8 cellular contexts compared by ENCODE assay signal in genomic region chr11:67118801-67119576, GRCh38. TPM values are rescaled to one million over a fixed set of nuclear protein-coding genes. Genes with fewer than 3 reads are reported as not detected.
DNase-seq lines count a peak whose midpoint lies in the region; ATAC-seq and TF ChIP-seq lines count a peak whose summit lies in the region.

KDM2A (plus strand) TSS chr11:67119263; CDS start chr11:67121317, 2,054 bp downstream.

- H3K4me3 ChIP-seq in BJ (ENCODE audit: low read depth, low read length) = peak within 1 kb of the TSS; percentile 90
- peak within 1 kb of the TSS; percentile 90 for H3K4me3 ChIP-seq in coronary artery

- DNase-seq in BJ (ENCODE audit: low read depth) (peak; percentile 87), NCI-H526 treated with DMSO at 0.1 percent for 48 hours (lab: John Stamatoyannopoulos, UW) (peak; percentile 96), coronary artery (ENCODE audit: low spot score) (peak; percentile 99), left colon (peak; percentile 99)
- peak; percentile 99 for DNase-seq in activated CD4-positive, alpha-beta T cell treated with anti-CD3 and anti-CD28 coated beads, Interleukin-2, amount 10 ng/mL, durations not matched to agents 7 days and 5 days
- peak; percentile 99 for DNase-seq in stimulated activated CD4-positive, alpha-beta T cell treated with anti-CD3 and anti-CD28 coated beads, Interleukin-1b, Interleukin-23, amount 100 ng/mL, for 4 hours (ENCODE audit: low read depth in 2 of 2)

- H3K4me1 Mint-ChIP-seq in activated CD4-positive, alpha-beta T cell treated with anti-CD3 and anti-CD28 coated beads, Interleukin-2, amount 10 ng/mL, durations not matched to agents 7 days and 5 days = peaks cover 28% of the 10 kb centered on the region

- H3K27ac Mint-ChIP-seq in activated CD4-positive, alpha-beta T cell treated with anti-CD3 and anti-CD28 coated beads, Interleukin-2, amount 10 ng/mL, durations not matched to agents 7 days and 5 days = peak within 1 kb of the TSS; percentile 95

- peak within 1 kb of the TSS; percentile 97 for H3K4me3 Mint-ChIP-seq in activated CD4-positive, alpha-beta T cell treated with anti-CD3 and anti-CD28 coated beads, Interleukin-2, amount 10 ng/mL, durations not matched to agents 7 days and 5 days

- no peaks in the 10 kb centered on the region; the same call in 1 of the 2 replicates for H3K36me3 ChIP-seq in BJ (ENCODE audit: control insufficient read depth, insufficient read depth, low read length)

- no peaks in the 10 kb centered on the region for H3K9me3 Mint-ChIP-seq in activated CD4-positive, alpha-beta T cell treated with anti-CD3 and anti-CD28 coated beads, Interleukin-2, amount 10 ng/mL, durations not matched to agents 7 days and 5 days

- TF ChIP-seq CTCF in BJ (IDR thresholded peaks at IDR 0.05; ENCODE audit: insufficient read depth, low read depth, low read length) (no peak), coronary artery (IDR thresholded peaks at IDR 0.05) (peak; percentile 28)

- POLR2A ChIA-PET in BJ (lab: Charles Lee) = interaction anchor here (0.6 to 1.0 kb wide), 4 partner anchors 21 to 160 kb away, joined by 3 to 4 read pairs (median 3); no protein-coding TSS in a partner anchor
- POLR2A ChIA-PET in activated CD4-positive, alpha-beta T cell treated with anti-CD3 and anti-CD28 coated beads, Interleukin-2, amount 10 ng/mL, durations not matched to agents 7 days and 5 days (lab: Charles Lee) = interaction anchor here (0.6 kb wide), 1 partner anchor 46 kb away, joined by 4 read pairs; no protein-coding TSS in a partner anchor

- ATAC-seq in GM19351 (IDR thresholded peaks at IDR 0.05; ENCODE audit: unreplicated experiment) (peak; percentile 64), HG03520 (IDR thresholded peaks at IDR 0.05; ENCODE audit: unreplicated experiment) (peak; percentile 59), left colon (peak; percentile 82)

- peak within 1 kb of the TSS; percentile 96 for H3K27ac ChIP-seq in coronary artery

- peaks cover 26% of the 10 kb centered on the region for H3K36me3 Mint-ChIP-seq in activated CD4-positive, alpha-beta T cell treated with anti-CD3 and anti-CD28 coated beads, Interleukin-2, amount 10 ng/mL, durations not matched to agents 7 days and 5 days (ENCODE audit: low read depth)

- no peaks in the 10 kb centered on the region for H3K27me3 Mint-ChIP-seq in activated CD4-positive, alpha-beta T cell treated with anti-CD3 and anti-CD28 coated beads, Interleukin-2, amount 10 ng/mL, durations not matched to agents 7 days and 5 days

- intact Hi-C loops in left colon (cut with DNase I, micrococcal nuclease) = no loop called here

- no peaks in the 10 kb centered on the region for H3K27me3 ChIP-seq in BJ (ENCODE audit: control insufficient read depth, insufficient read depth, low read length)

- CTCF ChIA-PET in BJ (lab: Yijun Ruan, JAX) = interaction anchor here (1.3 kb wide), 1 partner anchor 135 kb away, joined by 3 read pairs; no protein-coding TSS in a partner anchor
- CTCF ChIA-PET in activated CD4-positive, alpha-beta T cell treated with anti-CD3 and anti-CD28 coated beads, Interleukin-2, amount 10 ng/mL, durations not matched to agents 7 days and 5 days (lab: Charles Lee) = interaction anchor here (0.5 to 1.5 kb wide), 7 partner anchors 9 to 283 kb away, joined by 3 to 6 read pairs (median 3); partner anchors contain the start of gene PPP1CA

RNA-seq across cellular contexts. Expression of gene KDM2A, which starts in this region (rescaled TPM):
- 44.9 and 63.5 TPM in 2 replicates for polyA plus RNA-seq in BJ (2011; rRNA removed)
- polyA minus RNA-seq in BJ (2011; rRNA and poly(A)+ RNA removed) = 64.4 and 93.5 TPM in 2 replicates
- total RNA-seq in activated CD4-positive, alpha-beta T cell treated with anti-CD3 and anti-CD28 coated beads, Interleukin-2, amount 10 ng/mL, durations not matched to agents 7 days and 5 days = 10 to 100 TPM; 83.8 to 94.0 TPM
- total RNA-seq in left colon = 10 to 100 TPM; 62.3 to 71.9 TPM

Comparison
In these comparisons a context has a peak if more than half of its experiments do, and no peak if none do; other contexts are left out.
1. Peak in every context shown above with its lines: DNase-seq, ATAC-seq, H3K4me3 ChIP-seq and H3K27ac ChIP-seq.